11 cellular contexts compared by ENCODE assay signal in genomic region chr20:37522258-37523011, GRCh38. TPM values are rescaled to one million over a fixed set of nuclear protein-coding genes. Genes with fewer than 3 reads are reported as not detected.
DNase-seq lines count a peak whose midpoint lies in the region; ATAC-seq and TF ChIP-seq lines count a peak whose summit lies in the region.
"Had no signal": no experiment of that assay in that cellular context is flagged by ENCODE, and none has a peak within 500 bp of the region (broad histone marks: within the 10 kb centered on the region; RNA-seq: fewer than 3 reads in every experiment).

No MANE protein-coding gene starts in this region.

- H3K4me3 ChIP-seq in esophagus muscularis mucosa (peak overlapping the region in 3 of 4 donors; percentile 17 to 48 (median 41)), mesendoderm (ENCODE audit: low read length) (no peak overlapping the region), upper lobe of right lung (peak overlapping the region; percentile 34)

- no peak overlapping the region for H3K23ac ChIP-seq in mesendoderm (ENCODE audit: low read length)

- H3K27me3 ChIP-seq in esophagus muscularis mucosa (no peaks in the 10 kb centered on the region), mesendoderm (ENCODE audit: insufficient read depth, low read length, poor library complexity) (no peaks in the 10 kb centered on the region), upper lobe of right lung (no peaks in the 10 kb centered on the region)

- DNase-seq in activated CD8-positive, alpha-beta memory T cell treated with anti-CD3 and anti-CD28 coated beads for 24 hours = peak; percentile 15
- no peak for DNase-seq in activated CD8-positive, alpha-beta memory T cell treated with anti-CD3 and anti-CD28 coated beads, Interleukin-2, amount 50 U/mL, for 4 hours
- DNase-seq in esophagus muscularis mucosa (ENCODE audit: extremely low spot score) (no peak), mesendoderm (peak; percentile 82), upper lobe of right lung (peak; percentile 88), COR-L47 (lab: John Stamatoyannopoulos, UW) (no peak), OCI-M1 (lab: John Stamatoyannopoulos, UW) (no peak)
- DNase-seq: SIG-M5 had no signal

- H4K5ac ChIP-seq in mesendoderm (ENCODE audit: low read length) = no peak overlapping the region

- peak; percentile 76 for ATAC-seq in upper lobe of right lung
- no peak for ATAC-seq in HG02870 (IDR thresholded peaks at IDR 0.05; ENCODE audit: unreplicated experiment)

- no peak overlapping the region for H3K4ac ChIP-seq in mesendoderm (ENCODE audit: low read depth, low read length)

- H2AK5ac ChIP-seq in mesendoderm (ENCODE audit: low read length) = no peak overlapping the region

- no peak for TF ChIP-seq EP300 in esophagus muscularis mucosa (IDR thresholded peaks at IDR 0.05)

- peaks cover 86% of the 10 kb centered on the region for H3K79me2 ChIP-seq in mesendoderm (ENCODE audit: control insufficient read depth, insufficient read depth, low read length)

- peaks cover 75 to 95% (median 90%) of the 10 kb centered on the region in 4 donors for H3K4me1 ChIP-seq in esophagus muscularis mucosa
- peaks cover 16% of the 10 kb centered on the region for H3K4me1 ChIP-seq in mesendoderm (ENCODE audit: control insufficient read depth, low read depth, low read length)
- H3K4me1 ChIP-seq in upper lobe of right lung = peaks cover 62% of the 10 kb centered on the region

- H3K36me3 ChIP-seq in esophagus muscularis mucosa (peaks cover 0 to 18% (median 11%) of the 10 kb centered on the region in 4 donors), mesendoderm (ENCODE audit: control insufficient read depth, insufficient read depth, low read length) (no peaks in the 10 kb centered on the region), upper lobe of right lung (peaks cover 4% of the 10 kb centered on the region)

- intact Hi-C loops in esophagus muscularis mucosa (cut with DNase I) = no loop called here
- intact Hi-C loops in upper lobe of right lung (cut with DNase I) = no loop called here

- H3K56ac ChIP-seq in mesendoderm (ENCODE audit: low read length) = no peak overlapping the region

- H3K4me2 ChIP-seq in mesendoderm (ENCODE audit: low read length) = no peak overlapping the region

- no peak overlapping the region for H4K8ac ChIP-seq in mesendoderm (ENCODE audit: low read depth, low read length)

- no peak overlapping the region for H3K9ac ChIP-seq in mesendoderm (ENCODE audit: low read length)

- no peak overlapping the region for H3K18ac ChIP-seq in mesendoderm (ENCODE audit: low read length)

- H3K27ac ChIP-seq in esophagus muscularis mucosa (replicated peaks in 1 of 4) (peak overlapping the region; percentile 42 to 97 (median 53)), mesendoderm (ENCODE audit: low read depth, low read length) (no peak overlapping the region), upper lobe of right lung (no peak overlapping the region)

- H3K9me3 ChIP-seq in esophagus muscularis mucosa = no peaks in the 10 kb centered on the region
- H3K9me3 ChIP-seq in upper lobe of right lung = no peaks in the 10 kb centered on the region

- TF ChIP-seq POLR2A in esophagus muscularis mucosa (IDR thresholded peaks at IDR 0.05; ENCODE audit: low read depth) = peak; percentile 18

- H3K79me1 ChIP-seq in mesendoderm (ENCODE audit: low read length) = peaks cover 48% of the 10 kb centered on the region

- no peak overlapping the region for H2BK120ac ChIP-seq in mesendoderm (ENCODE audit: low read depth, low read length)

- no peak overlapping the region for H2BK5ac ChIP-seq in mesendoderm (ENCODE audit: low read length)

- WGBS in esophagus muscularis mucosa = 68% methylated on average over 22 of the region's 37 CpGs
- no CpG with 5 or more reads among the region's 37 CpGs for WGBS in mesendoderm (ENCODE audit: extremely low coverage, insufficient coverage, low lambda C conversion rate)

- TF ChIP-seq CTCF in esophagus muscularis mucosa (IDR thresholded peaks at IDR 0.05) (no peak), upper lobe of right lung (IDR thresholded peaks at IDR 0.05) (no peak)

- H2BK15ac ChIP-seq in mesendoderm (replicated peaks; ENCODE audit: low read depth) = no peak overlapping the region

RNA-seq across cellular contexts. Expression of gene NNAT, which starts 1.4 kb away (rescaled TPM):
- 10 to 100 TPM in 1 of 4 donors, 1 to 10 TPM in 3; 2.6 to 14.1 (median 9.1) TPM for total RNA-seq in esophagus muscularis mucosa
- 32.8 TPM for polyA plus RNA-seq in mesendoderm (2013, experiment 1 of 2)
- 33.5 TPM for polyA plus RNA-seq in mesendoderm (2013, experiment 2 of 2)
- 0.43 TPM for total RNA-seq in upper lobe of right lung
- total RNA-seq: A172, mononuclear cell had no signal

RNA-seq across cellular contexts. Expression of gene BLCAP, which starts 5.2 kb away (rescaled TPM):
- total RNA-seq in esophagus muscularis mucosa = 10 to 100 TPM; 41.9 to 59.6 (median 50.9) TPM
- polyA plus RNA-seq in mesendoderm (2013, experiment 1 of 2) = 40.6 TPM
- 39.4 TPM for polyA plus RNA-seq in mesendoderm (2013, experiment 2 of 2)
- total RNA-seq in upper lobe of right lung = 74.8 TPM

Comparison
In these comparisons a context has a peak if more than half of its experiments do, and no peak if none do; other contexts are left out.
1. DNase-seq: peak in activated CD8-positive, alpha-beta memory T cell treated with anti-CD3 and anti-CD28 coated beads for 24 hours (single experiment), mesendoderm (single experiment) and upper lobe of right lung (single experiment); none in activated CD8-positive, alpha-beta memory T cell treated with anti-CD3 and anti-CD28 coated beads, Interleukin-2, amount 50 U/mL, for 4 hours (single experiment), esophagus muscularis mucosa (single experiment), COR-L47 (single experiment) and OCI-M1 (single experiment).
2. H3K27ac ChIP-seq: peak in esophagus muscularis mucosa (4 of 4); none in mesendoderm (single experiment) and upper lobe of right lung (single experiment).